ENCODE assay signal across 1 cellular context in the genomic region with DNA sequence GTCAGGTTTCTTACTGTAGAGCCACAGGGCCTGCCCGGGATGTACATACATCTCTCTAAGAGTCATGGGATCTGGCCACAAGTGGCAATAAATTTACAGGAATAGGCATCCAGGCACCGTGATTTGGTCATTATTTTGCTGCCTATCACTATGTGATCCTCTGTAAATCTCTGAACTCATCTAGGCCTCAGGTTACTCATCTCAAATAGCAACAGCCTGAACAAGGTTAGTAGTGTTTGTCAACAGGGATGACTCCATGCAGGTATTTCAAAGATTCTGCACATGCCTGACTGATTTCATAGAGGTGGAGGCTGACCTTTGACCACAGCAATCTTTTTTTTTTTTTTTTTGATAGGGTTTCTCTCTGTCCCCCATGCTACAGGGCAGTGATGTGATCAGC.
TF ChIP-seq lines count a peak whose summit lies in the region.

No MANE protein-coding gene starts in this region.

TF ChIP-seq in HepG2, 621 proteins besides CTCF, POLR2A, EP300 and RAD21 (continued from another document and continues in another):
- TF ChIP-seq, protein P1, sequence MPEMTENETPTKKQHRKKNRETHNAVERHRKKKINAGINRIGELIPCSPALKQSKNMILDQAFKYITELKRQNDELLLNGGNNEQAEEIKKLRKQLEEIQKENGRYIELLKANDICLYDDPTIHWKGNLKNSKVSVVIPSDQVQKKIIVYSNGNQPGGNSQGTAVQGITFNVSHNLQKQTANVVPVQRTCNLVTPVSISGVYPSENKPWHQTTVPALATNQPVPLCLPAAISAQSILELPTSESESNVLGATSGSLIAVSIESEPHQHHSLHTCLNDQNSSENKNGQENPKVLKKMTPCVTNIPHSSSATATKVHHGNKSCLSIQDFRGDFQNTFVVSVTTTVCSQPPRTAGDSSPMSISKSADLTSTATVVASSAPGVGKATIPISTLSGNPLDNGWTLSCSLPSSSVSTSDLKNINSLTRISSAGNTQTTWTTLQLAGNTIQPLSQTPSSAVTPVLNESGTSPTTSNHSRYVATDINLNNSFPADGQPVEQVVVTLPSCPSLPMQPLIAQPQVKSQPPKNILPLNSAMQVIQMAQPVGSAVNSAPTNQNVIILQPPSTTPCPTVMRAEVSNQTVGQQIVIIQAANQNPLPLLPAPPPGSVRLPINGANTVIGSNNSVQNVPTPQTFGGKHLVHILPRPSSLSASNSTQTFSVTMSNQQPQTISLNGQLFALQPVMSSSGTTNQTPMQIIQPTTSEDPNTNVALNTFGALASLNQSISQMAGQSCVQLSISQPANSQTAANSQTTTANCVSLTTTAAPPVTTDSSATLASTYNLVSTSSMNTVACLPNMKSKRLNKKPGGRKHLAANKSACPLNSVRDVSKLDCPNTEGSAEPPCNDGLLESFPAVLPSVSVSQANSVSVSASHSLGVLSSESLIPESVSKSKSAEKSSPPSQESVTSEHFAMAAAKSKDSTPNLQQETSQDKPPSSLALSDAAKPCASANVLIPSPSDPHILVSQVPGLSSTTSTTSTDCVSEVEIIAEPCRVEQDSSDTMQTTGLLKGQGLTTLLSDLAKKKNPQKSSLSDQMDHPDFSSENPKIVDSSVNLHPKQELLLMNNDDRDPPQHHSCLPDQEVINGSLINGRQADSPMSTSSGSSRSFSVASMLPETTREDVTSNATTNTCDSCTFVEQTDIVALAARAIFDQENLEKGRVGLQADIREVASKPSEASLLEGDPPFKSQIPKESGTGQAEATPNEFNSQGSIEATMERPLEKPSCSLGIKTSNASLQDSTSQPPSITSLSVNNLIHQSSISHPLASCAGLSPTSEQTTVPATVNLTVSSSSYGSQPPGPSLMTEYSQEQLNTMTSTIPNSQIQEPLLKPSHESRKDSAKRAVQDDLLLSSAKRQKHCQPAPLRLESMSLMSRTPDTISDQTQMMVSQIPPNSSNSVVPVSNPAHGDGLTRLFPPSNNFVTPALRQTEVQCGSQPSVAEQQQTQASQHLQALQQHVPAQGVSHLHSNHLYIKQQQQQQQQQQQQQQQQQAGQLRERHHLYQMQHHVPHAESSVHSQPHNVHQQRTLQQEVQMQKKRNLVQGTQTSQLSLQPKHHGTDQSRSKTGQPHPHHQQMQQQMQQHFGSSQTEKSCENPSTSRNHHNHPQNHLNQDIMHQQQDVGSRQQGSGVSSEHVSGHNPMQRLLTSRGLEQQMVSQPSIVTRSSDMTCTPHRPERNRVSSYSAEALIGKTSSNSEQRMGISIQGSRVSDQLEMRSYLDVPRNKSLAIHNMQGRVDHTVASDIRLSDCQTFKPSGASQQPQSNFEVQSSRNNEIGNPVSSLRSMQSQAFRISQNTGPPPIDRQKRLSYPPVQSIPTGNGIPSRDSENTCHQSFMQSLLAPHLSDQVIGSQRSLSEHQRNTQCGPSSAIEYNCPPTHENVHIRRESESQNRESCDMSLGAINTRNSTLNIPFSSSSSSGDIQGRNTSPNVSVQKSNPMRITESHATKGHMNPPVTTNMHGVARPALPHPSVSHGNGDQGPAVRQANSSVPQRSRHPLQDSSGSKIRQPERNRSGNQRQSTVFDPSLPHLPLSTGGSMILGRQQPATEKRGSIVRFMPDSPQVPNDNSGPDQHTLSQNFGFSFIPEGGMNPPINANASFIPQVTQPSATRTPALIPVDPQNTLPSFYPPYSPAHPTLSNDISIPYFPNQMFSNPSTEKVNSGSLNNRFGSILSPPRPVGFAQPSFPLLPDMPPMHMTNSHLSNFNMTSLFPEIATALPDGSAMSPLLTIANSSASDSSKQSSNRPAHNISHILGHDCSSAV (CRISPR knock-in tag; IDR thresholded peaks at IDR 0.05; ENCODE audit: borderline replicate concordance): no peak
- TF ChIP-seq ZKSCAN8 (CRISPR knock-in tag; IDR thresholded peaks at IDR 0.05; ENCODE audit: borderline replicate concordance) (no peak), FOXA1 (IDR thresholded peaks at IDR 0.05) (peak; percentile 45; the same call in 1 of the 2 replicates), FOXA1 (CRISPR knock-in tag; IDR thresholded peaks at IDR 0.05) (peak; percentile 84), MIXL1 (CRISPR knock-in tag; IDR thresholded peaks at IDR 0.05) (no peak), SMAD1 (CRISPR knock-in tag; IDR thresholded peaks at IDR 0.05; ENCODE audit: borderline replicate concordance, low read depth) (no peak), HNF4G (IDR thresholded peaks at IDR 0.05; ENCODE audit: borderline replicate concordance, low read depth, low read length) (peak; percentile 57; the same call in 1 of the 2 replicates), HNF4G (CRISPR knock-in tag; IDR thresholded peaks at IDR 0.05; ENCODE audit: borderline replicate concordance, low read depth) (no peak), KDM5B (CRISPR knock-in tag; IDR thresholded peaks at IDR 0.05; ENCODE audit: borderline replicate concordance) (no peak), ZNF572 (CRISPR knock-in tag; IDR thresholded peaks at IDR 0.05) (no peak), RXRA (CRISPR knock-in tag; IDR thresholded peaks at IDR 0.05) (no peak), SUZ12 (IDR thresholded peaks at IDR 0.05; ENCODE audit: low read depth, low read length) (no peak), BRCA1 (CRISPR knock-in tag; IDR thresholded peaks at IDR 0.05) (no peak), SAFB2 (CRISPR knock-in tag; IDR thresholded peaks at IDR 0.05; ENCODE audit: borderline replicate concordance, low read depth) (no peak), PPARG (CRISPR knock-in tag; conservative IDR thresholded peaks at IDR 0.05) (no peak), ZNF143 (CRISPR knock-in tag; IDR thresholded peaks at IDR 0.05) (no peak), ZNF17 (CRISPR knock-in tag; IDR thresholded peaks at IDR 0.05) (no peak), SSRP1 (CRISPR knock-in tag; IDR thresholded peaks at IDR 0.05) (no peak), ZNF282 (IDR thresholded peaks at IDR 0.05; ENCODE audit: partially characterized antibody) (no peak), ZFP36L2 (CRISPR knock-in tag; IDR thresholded peaks at IDR 0.05) (no peak), ZNF644 (CRISPR knock-in tag; IDR thresholded peaks at IDR 0.05; ENCODE audit: low read depth) (no peak), ZNF773 (CRISPR knock-in tag; IDR thresholded peaks at IDR 0.05; ENCODE audit: borderline replicate concordance) (no peak), MXD4 (CRISPR knock-in tag; IDR thresholded peaks at IDR 0.05) (no peak), KLF15 (CRISPR knock-in tag; IDR thresholded peaks at IDR 0.05; ENCODE audit: borderline replicate concordance) (no peak), KLF12 (CRISPR knock-in tag; IDR thresholded peaks at IDR 0.05; ENCODE audit: borderline replicate concordance) (no peak), ZNF577 (CRISPR knock-in tag; IDR thresholded peaks at IDR 0.05; ENCODE audit: borderline replicate concordance, low read depth) (no peak), RBFOX2 (IDR thresholded peaks at IDR 0.05; ENCODE audit: low read depth, low read length) (no peak), ZNF317 (CRISPR knock-in tag; IDR thresholded peaks at IDR 0.05) (no peak), ZFP37 (CRISPR knock-in tag; IDR thresholded peaks at IDR 0.05; ENCODE audit: borderline replicate concordance) (no peak), MAFK (conservative IDR thresholded peaks at IDR 0.05 in 1 of 2, IDR thresholded peaks at IDR 0.05 in 1 of 2; ENCODE audit: low read length in 2 of 2) (no peak)
- TF ChIP-seq, protein P2, sequence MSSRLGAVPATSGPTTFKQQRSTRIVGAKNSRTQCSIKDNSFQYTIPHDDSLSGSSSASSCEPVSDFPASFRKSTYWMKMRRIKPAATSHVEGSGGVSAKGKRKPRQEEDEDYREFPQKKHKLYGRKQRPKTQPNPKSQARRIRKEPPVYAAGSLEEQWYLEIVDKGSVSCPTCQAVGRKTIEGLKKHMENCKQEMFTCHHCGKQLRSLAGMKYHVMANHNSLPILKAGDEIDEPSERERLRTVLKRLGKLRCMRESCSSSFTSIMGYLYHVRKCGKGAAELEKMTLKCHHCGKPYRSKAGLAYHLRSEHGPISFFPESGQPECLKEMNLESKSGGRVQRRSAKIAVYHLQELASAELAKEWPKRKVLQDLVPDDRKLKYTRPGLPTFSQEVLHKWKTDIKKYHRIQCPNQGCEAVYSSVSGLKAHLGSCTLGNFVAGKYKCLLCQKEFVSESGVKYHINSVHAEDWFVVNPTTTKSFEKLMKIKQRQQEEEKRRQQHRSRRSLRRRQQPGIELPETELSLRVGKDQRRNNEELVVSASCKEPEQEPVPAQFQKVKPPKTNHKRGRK (CRISPR knock-in tag; IDR thresholded peaks at IDR 0.05): no peak
- TF ChIP-seq, protein P3, sequence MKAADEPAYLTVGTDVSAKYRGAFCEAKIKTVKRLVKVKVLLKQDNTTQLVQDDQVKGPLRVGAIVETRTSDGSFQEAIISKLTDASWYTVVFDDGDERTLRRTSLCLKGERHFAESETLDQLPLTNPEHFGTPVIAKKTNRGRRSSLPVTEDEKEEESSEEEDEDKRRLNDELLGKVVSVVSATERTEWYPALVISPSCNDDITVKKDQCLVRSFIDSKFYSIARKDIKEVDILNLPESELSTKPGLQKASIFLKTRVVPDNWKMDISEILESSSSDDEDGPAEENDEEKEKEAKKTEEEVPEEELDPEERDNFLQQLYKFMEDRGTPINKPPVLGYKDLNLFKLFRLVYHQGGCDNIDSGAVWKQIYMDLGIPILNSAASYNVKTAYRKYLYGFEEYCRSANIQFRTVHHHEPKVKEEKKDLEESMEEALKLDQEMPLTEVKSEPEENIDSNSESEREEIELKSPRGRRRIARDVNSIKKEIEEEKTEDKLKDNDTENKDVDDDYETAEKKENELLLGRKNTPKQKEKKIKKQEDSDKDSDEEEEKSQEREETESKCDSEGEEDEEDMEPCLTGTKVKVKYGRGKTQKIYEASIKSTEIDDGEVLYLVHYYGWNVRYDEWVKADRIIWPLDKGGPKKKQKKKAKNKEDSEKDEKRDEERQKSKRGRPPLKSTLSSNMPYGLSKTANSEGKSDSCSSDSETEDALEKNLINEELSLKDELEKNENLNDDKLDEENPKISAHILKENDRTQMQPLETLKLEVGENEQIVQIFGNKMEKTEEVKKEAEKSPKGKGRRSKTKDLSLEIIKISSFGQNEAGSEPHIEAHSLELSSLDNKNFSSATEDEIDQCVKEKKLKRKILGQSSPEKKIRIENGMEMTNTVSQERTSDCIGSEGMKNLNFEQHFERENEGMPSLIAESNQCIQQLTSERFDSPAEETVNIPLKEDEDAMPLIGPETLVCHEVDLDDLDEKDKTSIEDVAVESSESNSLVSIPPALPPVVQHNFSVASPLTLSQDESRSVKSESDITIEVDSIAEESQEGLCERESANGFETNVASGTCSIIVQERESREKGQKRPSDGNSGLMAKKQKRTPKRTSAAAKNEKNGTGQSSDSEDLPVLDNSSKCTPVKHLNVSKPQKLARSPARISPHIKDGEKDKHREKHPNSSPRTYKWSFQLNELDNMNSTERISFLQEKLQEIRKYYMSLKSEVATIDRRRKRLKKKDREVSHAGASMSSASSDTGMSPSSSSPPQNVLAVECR (CRISPR knock-in tag; IDR thresholded peaks at IDR 0.05; ENCODE audit: borderline replicate concordance): no peak
- TF ChIP-seq, protein P4, sequence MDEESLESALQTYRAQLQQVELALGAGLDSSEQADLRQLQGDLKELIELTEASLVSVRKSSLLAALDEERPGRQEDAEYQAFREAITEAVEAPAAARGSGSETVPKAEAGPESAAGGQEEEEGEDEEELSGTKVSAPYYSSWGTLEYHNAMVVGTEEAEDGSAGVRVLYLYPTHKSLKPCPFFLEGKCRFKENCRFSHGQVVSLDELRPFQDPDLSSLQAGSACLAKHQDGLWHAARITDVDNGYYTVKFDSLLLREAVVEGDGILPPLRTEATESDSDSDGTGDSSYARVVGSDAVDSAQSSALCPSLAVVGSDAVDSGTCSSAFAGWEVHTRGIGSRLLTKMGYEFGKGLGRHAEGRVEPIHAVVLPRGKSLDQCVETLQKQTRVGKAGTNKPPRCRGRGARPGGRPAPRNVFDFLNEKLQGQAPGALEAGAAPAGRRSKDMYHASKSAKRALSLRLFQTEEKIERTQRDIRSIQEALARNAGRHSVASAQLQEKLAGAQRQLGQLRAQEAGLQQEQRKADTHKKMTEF (CRISPR knock-in tag; IDR thresholded peaks at IDR 0.05): 0 out of 2 replicates have a peak, but pooled peaks have one; percentile 32
- TF ChIP-seq, protein P5, sequence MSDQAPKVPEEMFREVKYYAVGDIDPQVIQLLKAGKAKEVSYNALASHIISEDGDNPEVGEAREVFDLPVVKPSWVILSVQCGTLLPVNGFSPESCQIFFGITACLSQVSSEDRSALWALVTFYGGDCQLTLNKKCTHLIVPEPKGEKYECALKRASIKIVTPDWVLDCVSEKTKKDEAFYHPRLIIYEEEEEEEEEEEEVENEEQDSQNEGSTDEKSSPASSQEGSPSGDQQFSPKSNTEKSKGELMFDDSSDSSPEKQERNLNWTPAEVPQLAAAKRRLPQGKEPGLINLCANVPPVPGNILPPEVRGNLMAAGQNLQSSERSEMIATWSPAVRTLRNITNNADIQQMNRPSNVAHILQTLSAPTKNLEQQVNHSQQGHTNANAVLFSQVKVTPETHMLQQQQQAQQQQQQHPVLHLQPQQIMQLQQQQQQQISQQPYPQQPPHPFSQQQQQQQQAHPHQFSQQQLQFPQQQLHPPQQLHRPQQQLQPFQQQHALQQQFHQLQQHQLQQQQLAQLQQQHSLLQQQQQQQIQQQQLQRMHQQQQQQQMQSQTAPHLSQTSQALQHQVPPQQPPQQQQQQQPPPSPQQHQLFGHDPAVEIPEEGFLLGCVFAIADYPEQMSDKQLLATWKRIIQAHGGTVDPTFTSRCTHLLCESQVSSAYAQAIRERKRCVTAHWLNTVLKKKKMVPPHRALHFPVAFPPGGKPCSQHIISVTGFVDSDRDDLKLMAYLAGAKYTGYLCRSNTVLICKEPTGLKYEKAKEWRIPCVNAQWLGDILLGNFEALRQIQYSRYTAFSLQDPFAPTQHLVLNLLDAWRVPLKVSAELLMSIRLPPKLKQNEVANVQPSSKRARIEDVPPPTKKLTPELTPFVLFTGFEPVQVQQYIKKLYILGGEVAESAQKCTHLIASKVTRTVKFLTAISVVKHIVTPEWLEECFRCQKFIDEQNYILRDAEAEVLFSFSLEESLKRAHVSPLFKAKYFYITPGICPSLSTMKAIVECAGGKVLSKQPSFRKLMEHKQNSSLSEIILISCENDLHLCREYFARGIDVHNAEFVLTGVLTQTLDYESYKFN (CRISPR knock-in tag; conservative IDR thresholded peaks at IDR 0.05): 0 out of 2 replicates have a peak, but pooled peaks have one; percentile 26
- TF ChIP-seq, protein P6, sequence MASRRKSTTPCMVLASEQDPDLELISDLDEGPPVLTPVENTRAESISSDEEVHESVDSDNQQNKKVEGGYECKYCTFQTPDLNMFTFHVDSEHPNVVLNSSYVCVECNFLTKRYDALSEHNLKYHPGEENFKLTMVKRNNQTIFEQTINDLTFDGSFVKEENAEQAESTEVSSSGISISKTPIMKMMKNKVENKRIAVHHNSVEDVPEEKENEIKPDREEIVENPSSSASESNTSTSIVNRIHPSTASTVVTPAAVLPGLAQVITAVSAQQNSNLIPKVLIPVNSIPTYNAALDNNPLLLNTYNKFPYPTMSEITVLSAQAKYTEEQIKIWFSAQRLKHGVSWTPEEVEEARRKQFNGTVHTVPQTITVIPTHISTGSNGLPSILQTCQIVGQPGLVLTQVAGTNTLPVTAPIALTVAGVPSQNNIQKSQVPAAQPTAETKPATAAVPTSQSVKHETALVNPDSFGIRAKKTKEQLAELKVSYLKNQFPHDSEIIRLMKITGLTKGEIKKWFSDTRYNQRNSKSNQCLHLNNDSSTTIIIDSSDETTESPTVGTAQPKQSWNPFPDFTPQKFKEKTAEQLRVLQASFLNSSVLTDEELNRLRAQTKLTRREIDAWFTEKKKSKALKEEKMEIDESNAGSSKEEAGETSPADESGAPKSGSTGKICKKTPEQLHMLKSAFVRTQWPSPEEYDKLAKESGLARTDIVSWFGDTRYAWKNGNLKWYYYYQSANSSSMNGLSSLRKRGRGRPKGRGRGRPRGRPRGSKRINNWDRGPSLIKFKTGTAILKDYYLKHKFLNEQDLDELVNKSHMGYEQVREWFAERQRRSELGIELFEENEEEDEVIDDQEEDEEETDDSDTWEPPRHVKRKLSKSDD (CRISPR knock-in tag; IDR thresholded peaks at IDR 0.05; ENCODE audit: low read depth): no peak
